1 cellular context compared by ENCODE assay signal in the genomic region with DNA sequence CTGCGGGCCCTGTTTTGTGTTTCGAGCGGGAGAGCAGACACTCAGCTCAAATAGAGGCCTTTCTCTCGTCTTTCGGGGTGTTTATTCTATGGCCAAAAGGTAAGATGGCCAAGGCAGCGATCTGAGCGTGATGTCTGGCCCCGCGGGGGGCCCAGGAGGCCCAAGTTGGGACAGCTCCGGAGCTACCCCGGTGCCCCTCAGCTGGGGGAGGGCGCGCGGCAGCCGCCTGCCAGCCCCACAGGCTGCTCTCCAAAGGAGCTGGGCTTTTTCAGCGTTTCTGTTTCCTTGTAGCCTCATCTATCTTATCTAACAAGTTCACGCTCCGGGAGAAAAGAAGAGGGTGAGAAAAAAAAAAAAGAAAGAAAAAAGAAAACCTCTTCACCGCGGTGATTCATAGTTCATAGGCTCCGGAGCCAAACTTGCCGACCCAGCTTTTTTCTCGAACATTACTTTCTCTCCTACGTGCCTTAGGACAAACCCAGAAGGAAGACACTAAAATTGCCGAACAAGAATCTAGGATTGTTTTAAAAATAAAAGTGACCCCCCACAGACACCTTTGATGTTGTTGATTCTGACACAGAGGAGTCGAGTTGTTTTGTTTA.
A peak's percentile ranks its signal among the peaks of the same experiment; 100 is the strongest.
TF ChIP-seq lines count a peak whose summit lies in the region.

No MANE protein-coding gene starts in this region.

TF ChIP-seq in IMR-90, 13 proteins besides CTCF, POLR2A, EP300 and RAD21:
- peak; percentile 40 for TF ChIP-seq MAFK (IDR thresholded peaks at IDR 0.05; ENCODE audit: low read depth, low read length)
- no peak for TF ChIP-seq MXI1 (IDR thresholded peaks at IDR 0.05; ENCODE audit: borderline replicate concordance, low read depth, low read length)
- TF ChIP-seq MAZ (IDR thresholded peaks at IDR 0.05; ENCODE audit: borderline replicate concordance, low read depth, low read length) = no peak
- TF ChIP-seq RCOR1 (IDR thresholded peaks at IDR 0.05; ENCODE audit: insufficient replicate concordance, low read length) = no peak
